In genomic region chrX:97968376-97969104, GRCh38 we compare ENCODE assay signal across 17 cellular contexts.
"Had no signal": no experiment of that assay in that cellular context is flagged by ENCODE, and none has a peak within 500 bp of the region (broad histone marks: within the 10 kb centered on the region; RNA-seq: fewer than 3 reads in every experiment).

No MANE protein-coding gene starts in this region.

- H3K9me3 ChIP-seq: body of pancreas, esophagus squamous epithelium, neutrophil, spleen, thyroid gland had no signal

- H3K9me3 Mint-ChIP-seq: activated CD4-positive, alpha-beta memory T cell treated with anti-CD3 and anti-CD28 coated beads for 36 hours; activated T-helper 1 cell treated with anti-CD3 and anti-CD28 coated beads, Interleukin-12 subunit alpha, Interleukin-12 subunit beta, Interleukin-2, Interleukin-4 antibody, amounts not matched to agents 30 ng/mL and 10 ng/mL and 1 ng/mL, durations not matched to agents 14 hours and 24 hours and 36 hours had no signal

- H3K27me3 ChIP-seq: body of pancreas, esophagus squamous epithelium, neutrophil, spleen, thyroid gland had no signal

- H3K4me3 ChIP-seq: body of pancreas, esophagus squamous epithelium, spleen, thyroid gland had no signal

- H3K27ac Mint-ChIP-seq: activated CD4-positive, alpha-beta memory T cell treated with anti-CD3 and anti-CD28 coated beads for 36 hours; activated naive CD8-positive, alpha-beta T cell; activated T-helper 1 cell treated with anti-CD3 and anti-CD28 coated beads, Interleukin-12 subunit alpha, Interleukin-12 subunit beta, Interleukin-2, Interleukin-4 antibody, amounts not matched to agents 30 ng/mL and 10 ng/mL and 1 ng/mL, durations not matched to agents 14 hours and 24 hours and 36 hours; memory B cell; T-helper 2 cell treated with Interferon-gamma antibody and Interleukin-4, amounts not matched to agents 5 μg/mL and 100 μg/mL, for 36 hours had no signal

- H3K36me3 Mint-ChIP-seq: activated CD4-positive, alpha-beta memory T cell treated with anti-CD3 and anti-CD28 coated beads for 36 hours; activated naive CD8-positive, alpha-beta T cell; memory B cell had no signal

- H3K36me3 ChIP-seq: esophagus squamous epithelium, neutrophil, spleen, thyroid gland had no signal

- H3K4me1 Mint-ChIP-seq: memory B cell had no signal

- H3K27ac ChIP-seq: body of pancreas, esophagus squamous epithelium, neutrophil, spleen, thyroid gland had no signal

- ATAC-seq: body of pancreas, left ventricle myocardium superior had no signal

- H3K4me3 Mint-ChIP-seq: activated CD4-positive, alpha-beta memory T cell treated with anti-CD3 and anti-CD28 coated beads for 36 hours; activated naive CD8-positive, alpha-beta T cell; activated T-helper 1 cell treated with anti-CD3 and anti-CD28 coated beads, Interleukin-12 subunit alpha, Interleukin-12 subunit beta, Interleukin-2, Interleukin-4 antibody, amounts not matched to agents 30 ng/mL and 10 ng/mL and 1 ng/mL, durations not matched to agents 14 hours and 24 hours and 36 hours; memory B cell; T-helper 2 cell treated with Interferon-gamma antibody and Interleukin-4, amounts not matched to agents 5 μg/mL and 100 μg/mL, for 36 hours had no signal

- H3K4me1 ChIP-seq: body of pancreas, esophagus squamous epithelium, spleen, thyroid gland had no signal

- DNase-seq: activated CD4-positive, alpha-beta memory T cell treated with anti-CD3 and anti-CD28 coated beads for 36 hours; activated CD4-positive, alpha-beta T cell treated with anti-CD3 and anti-CD28 coated beads for 4 hours; activated T-cell treated with anti-CD3 and anti-CD28 coated beads for 4 hours; amniotic stem cell; body of pancreas; dermis blood vessel endothelial cell; effector memory CD4-positive, alpha-beta T cell; esophagus squamous epithelium; left ventricle myocardium superior; spleen; stimulated activated naive CD4-positive, alpha-beta T cell; thyroid gland had no signal

- H3K27me3 Mint-ChIP-seq: activated CD4-positive, alpha-beta memory T cell treated with anti-CD3 and anti-CD28 coated beads for 36 hours; activated naive CD8-positive, alpha-beta T cell; memory B cell had no signal
